In the genomic region with DNA sequence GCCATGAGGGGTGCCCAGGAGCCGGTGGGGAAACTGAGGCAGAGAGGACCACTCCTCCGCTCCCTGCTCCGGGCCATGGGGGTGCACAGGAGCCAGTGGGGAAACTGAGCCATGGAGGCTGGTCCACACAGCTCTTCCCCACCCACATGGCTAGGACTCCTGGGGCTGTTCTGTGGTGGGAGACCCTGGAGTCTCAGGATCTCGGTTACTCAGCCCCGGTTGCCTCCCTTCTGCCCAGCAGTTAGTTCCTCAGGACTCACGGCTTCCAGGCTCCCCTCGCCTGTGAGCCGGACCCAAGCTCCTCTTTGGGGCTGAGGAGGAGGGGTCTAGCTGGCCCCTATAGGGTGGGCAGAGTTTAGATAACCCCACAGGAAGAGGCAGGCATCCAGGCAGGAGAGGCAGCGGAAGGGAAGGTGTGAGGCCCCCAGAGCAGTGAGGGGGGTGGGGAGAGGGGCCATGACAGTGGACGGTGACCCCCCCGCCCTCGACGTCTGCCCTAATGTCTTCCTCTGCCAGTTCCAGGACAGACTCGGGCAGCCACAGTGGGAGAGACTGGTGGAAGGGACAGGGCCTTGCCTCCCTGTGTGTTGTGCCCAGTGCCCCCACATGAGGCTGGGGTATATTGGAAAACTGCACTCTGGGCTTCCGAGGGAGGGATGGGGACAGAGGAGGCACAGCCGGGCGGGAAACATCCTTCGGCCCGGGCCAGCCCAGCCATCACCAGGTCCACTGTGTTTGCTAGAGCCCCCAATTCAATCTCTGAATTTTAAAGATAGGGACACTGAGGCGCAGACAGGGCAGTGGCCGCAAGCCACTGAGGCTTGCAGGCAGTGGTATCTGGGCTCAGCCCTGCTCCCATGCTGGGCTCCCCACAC, we compare ENCODE assay signal across 18 cellular contexts. TPM values are rescaled to one million over a fixed set of nuclear protein-coding genes. Genes with fewer than 3 reads are reported as not detected.
A peak's percentile ranks its signal among the peaks of the same experiment; 100 is the strongest.
DNase-seq lines count a peak whose midpoint lies in the region; ATAC-seq, FAIRE-seq and TF ChIP-seq lines count a peak whose summit lies in the region.
"Had no signal": no experiment of that assay in that cellular context is flagged by ENCODE, and none has a peak within 500 bp of the region (broad histone marks: within the 10 kb centered on the region; RNA-seq: fewer than 3 reads in every experiment).

No MANE protein-coding gene starts in this region.

- no peak for ATAC-seq in activated CD8-positive, alpha-beta memory T cell treated with anti-CD3 and anti-CD28 coated beads, Interleukin-2, amount 10 ng/mL, durations not matched to agents 7 days and 5 days

- FAIRE-seq in urothelium cell line (lab: Jason Lieb, UNC), result peak; percentile 90

- H3K4me1 Mint-ChIP-seq in activated naive CD4-positive, alpha-beta T cell treated with anti-CD3 and anti-CD28 coated beads, Interleukin-2, amount 10 ng/mL, durations not matched to agents 7 days and 5 days, result no peaks in the 10 kb centered on the region
- H3K4me1 Mint-ChIP-seq in activated CD8-positive, alpha-beta memory T cell treated with anti-CD3 and anti-CD28 coated beads, Interleukin-2, amount 10 ng/mL, durations not matched to agents 7 days and 5 days, result no peaks in the 10 kb centered on the region
- H3K4me1 Mint-ChIP-seq: activated CD4-positive, alpha-beta T cell treated with anti-CD3 and anti-CD28 coated beads, Interleukin-2, amount 10 ng/mL, durations not matched to agents 7 days and 5 days; CD4-positive, CD25-positive, alpha-beta regulatory T cell had no signal

- no peak overlapping the region for H3K27ac Mint-ChIP-seq in activated naive CD4-positive, alpha-beta T cell treated with anti-CD3 and anti-CD28 coated beads, Interleukin-2, amount 10 ng/mL, durations not matched to agents 7 days and 5 days
- no peak overlapping the region for H3K27ac Mint-ChIP-seq in activated CD8-positive, alpha-beta memory T cell treated with anti-CD3 and anti-CD28 coated beads, Interleukin-2, amount 10 ng/mL, durations not matched to agents 7 days and 5 days
- H3K27ac Mint-ChIP-seq: activated CD4-positive, alpha-beta T cell treated with anti-CD3 and anti-CD28 coated beads, Interleukin-2, amount 10 ng/mL, durations not matched to agents 7 days and 5 days; CD4-positive, CD25-positive, alpha-beta regulatory T cell; dendritic cell treated with granulocyte-macrophage colony-stimulating factor and Interleukin-4, amounts not matched to agents 40 ng/mL and 50 ng/mL, for 4 days had no signal

- CTCF ChIA-PET in activated naive CD4-positive, alpha-beta T cell treated with anti-CD3 and anti-CD28 coated beads, Interleukin-2, amount 10 ng/mL, durations not matched to agents 7 days and 5 days (lab: Charles Lee), result no interaction called here
- CTCF ChIA-PET in activated CD8-positive, alpha-beta memory T cell treated with anti-CD3 and anti-CD28 coated beads, Interleukin-2, amount 10 ng/mL, durations not matched to agents 7 days and 5 days (lab: Charles Lee), result no interaction called here

- TF ChIP-seq CTCF in GM10266 (IDR thresholded peaks at IDR 0.05; ENCODE audit: control insufficient read depth, insufficient read depth, low read depth, missing control alignments), result no peak

- no peaks in the 10 kb centered on the region for H3K9me3 Mint-ChIP-seq in activated naive CD4-positive, alpha-beta T cell treated with anti-CD3 and anti-CD28 coated beads, Interleukin-2, amount 10 ng/mL, durations not matched to agents 7 days and 5 days
- no peaks in the 10 kb centered on the region for H3K9me3 Mint-ChIP-seq in activated CD8-positive, alpha-beta memory T cell treated with anti-CD3 and anti-CD28 coated beads, Interleukin-2, amount 10 ng/mL, durations not matched to agents 7 days and 5 days (ENCODE audit: low read depth)
- H3K9me3 Mint-ChIP-seq: activated CD4-positive, alpha-beta T cell treated with anti-CD3 and anti-CD28 coated beads, Interleukin-2, amount 10 ng/mL, durations not matched to agents 7 days and 5 days; CD4-positive, CD25-positive, alpha-beta regulatory T cell; dendritic cell treated with granulocyte-macrophage colony-stimulating factor and Interleukin-4, amounts not matched to agents 40 ng/mL and 50 ng/mL, for 4 days had no signal

- no peaks in the 10 kb centered on the region for H3K36me3 Mint-ChIP-seq in activated naive CD4-positive, alpha-beta T cell treated with anti-CD3 and anti-CD28 coated beads, Interleukin-2, amount 10 ng/mL, durations not matched to agents 7 days and 5 days
- no peaks in the 10 kb centered on the region for H3K36me3 Mint-ChIP-seq in activated CD8-positive, alpha-beta memory T cell treated with anti-CD3 and anti-CD28 coated beads, Interleukin-2, amount 10 ng/mL, durations not matched to agents 7 days and 5 days
- H3K36me3 Mint-ChIP-seq: CD4-positive, CD25-positive, alpha-beta regulatory T cell had no signal

- DNase-seq in activated naive CD4-positive, alpha-beta T cell treated with anti-CD3 and anti-CD28 coated beads, Interleukin-2, amount 10 ng/mL, durations not matched to agents 7 days and 5 days, result peak; percentile 7
- DNase-seq in activated naive CD4-positive, alpha-beta T cell treated with anti-CD3 and anti-CD28 coated beads, Interleukin-2, amount 50 U/mL, for 16 hours, result no peak
- peak; percentile 11 for DNase-seq in activated CD8-positive, alpha-beta memory T cell treated with anti-CD3 and anti-CD28 coated beads, Interleukin-2, amount 10 ng/mL, durations not matched to agents 7 days and 5 days
- DNase-seq in mesenteric fat pad (ENCODE audit: low spot score) (peak; percentile 77), urothelium cell line (ENCODE audit: low spot score) (no peak), GM10266 (ENCODE audit: extremely low spot score) (no peak), nucleus accumbens (lab: John Stamatoyannopoulos, UW) (no peak)
- DNase-seq: activated CD4-positive, alpha-beta T cell treated with anti-CD3 and anti-CD28 coated beads, Interleukin-2, amount 10 ng/mL, durations not matched to agents 7 days and 5 days; activated naive CD4-positive, alpha-beta T cell; amygdala; CD4-positive, CD25-positive, alpha-beta regulatory T cell; EL; hypothalamus; NCI-H1092; NCI-H1930; NCI-H2227 treated with DMSO at 0.1 percent for 48 hours; NCI-H69 had no signal

- H3K4me3 Mint-ChIP-seq in activated naive CD4-positive, alpha-beta T cell treated with anti-CD3 and anti-CD28 coated beads, Interleukin-2, amount 10 ng/mL, durations not matched to agents 7 days and 5 days, result no peak overlapping the region
- H3K4me3 Mint-ChIP-seq in activated CD8-positive, alpha-beta memory T cell treated with anti-CD3 and anti-CD28 coated beads, Interleukin-2, amount 10 ng/mL, durations not matched to agents 7 days and 5 days, result no peak overlapping the region
- H3K4me3 Mint-ChIP-seq: activated CD4-positive, alpha-beta T cell treated with anti-CD3 and anti-CD28 coated beads, Interleukin-2, amount 10 ng/mL, durations not matched to agents 7 days and 5 days; CD4-positive, CD25-positive, alpha-beta regulatory T cell; dendritic cell treated with granulocyte-macrophage colony-stimulating factor and Interleukin-4, amounts not matched to agents 40 ng/mL and 50 ng/mL, for 4 days had no signal

- H3K27me3 Mint-ChIP-seq in activated naive CD4-positive, alpha-beta T cell treated with anti-CD3 and anti-CD28 coated beads, Interleukin-2, amount 10 ng/mL, durations not matched to agents 7 days and 5 days, result peaks cover 58% of the 10 kb centered on the region
- peaks cover 8% of the 10 kb centered on the region for H3K27me3 Mint-ChIP-seq in activated CD8-positive, alpha-beta memory T cell treated with anti-CD3 and anti-CD28 coated beads, Interleukin-2, amount 10 ng/mL, durations not matched to agents 7 days and 5 days

RNA-seq across cellular contexts. Expression of gene ELFN1, which starts 4.3 kb away (rescaled TPM):
- total RNA-seq in activated CD8-positive, alpha-beta memory T cell treated with anti-CD3 and anti-CD28 coated beads, Interleukin-2, amount 10 ng/mL, durations not matched to agents 7 days and 5 days, result not detected
- 3.7 TPM for total RNA-seq in mesenteric fat pad
- total RNA-seq: CD4-positive, CD25-positive, alpha-beta regulatory T cell had no signal

Comparison
In these comparisons a context has a peak if more than half of its experiments do, and no peak if none do; other contexts are left out.
1. DNase-seq: peak in activated naive CD4-positive, alpha-beta T cell treated with anti-CD3 and anti-CD28 coated beads, Interleukin-2, amount 10 ng/mL, durations not matched to agents 7 days and 5 days (single experiment), activated CD8-positive, alpha-beta memory T cell treated with anti-CD3 and anti-CD28 coated beads, Interleukin-2, amount 10 ng/mL, durations not matched to agents 7 days and 5 days (single experiment) and mesenteric fat pad (single experiment); none in activated naive CD4-positive, alpha-beta T cell treated with anti-CD3 and anti-CD28 coated beads, Interleukin-2, amount 50 U/mL, for 16 hours (single experiment), urothelium cell line (single experiment), GM10266 (single experiment) and nucleus accumbens (0 of 56).